Comparison of ENCODE assay signal across 8 cellular contexts in the genomic region with DNA sequence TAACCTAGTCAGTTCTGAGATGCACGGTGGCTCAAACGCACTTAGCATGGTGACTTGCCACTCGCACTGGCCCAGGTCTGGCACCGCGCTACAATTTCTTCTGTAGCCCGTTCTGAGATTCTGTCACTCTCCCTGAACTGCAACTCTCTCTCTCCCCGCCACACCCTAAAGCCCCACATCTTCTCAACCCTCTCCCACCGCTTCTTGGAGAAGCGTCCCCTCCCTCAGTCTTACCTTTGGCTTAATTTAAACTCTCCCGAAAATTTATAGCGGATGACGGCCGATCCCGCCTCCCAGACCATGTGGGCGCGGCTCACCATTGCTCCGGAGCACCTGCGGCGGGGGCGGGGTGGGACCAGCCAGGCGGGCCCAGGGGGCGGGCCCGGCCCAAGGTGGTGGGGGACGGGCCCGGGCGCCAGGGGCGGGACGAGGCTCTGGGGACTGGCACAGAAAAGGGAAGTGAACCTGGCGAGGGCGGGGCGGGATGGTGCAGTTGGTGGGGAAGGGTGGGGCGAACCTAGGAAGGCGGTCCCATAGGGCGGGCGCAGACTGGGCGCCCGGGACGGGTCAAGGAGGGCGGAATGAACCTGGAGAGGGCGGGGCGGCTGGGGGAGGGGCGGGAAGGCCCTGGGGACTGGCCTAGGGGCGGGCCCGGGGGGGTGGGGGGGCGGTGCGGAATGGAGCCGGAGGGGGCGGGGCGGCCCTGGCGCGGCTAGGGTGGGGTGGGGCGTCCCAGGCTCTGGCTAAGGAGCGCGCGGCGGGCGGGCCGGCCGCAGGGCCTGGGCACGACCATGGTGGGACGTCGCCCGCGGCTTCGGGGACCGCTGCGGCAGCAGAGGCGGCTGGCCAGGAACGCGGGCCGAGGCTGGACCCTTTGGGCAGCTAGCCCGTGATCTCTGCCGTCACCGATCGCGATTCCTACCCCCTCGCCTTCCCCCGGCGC. TPM values are rescaled to one million over a fixed set of nuclear protein-coding genes. Genes with fewer than 3 reads are reported as not detected.
DNase-seq lines count a peak whose midpoint lies in the region; ATAC-seq and TF ChIP-seq lines count a peak whose summit lies in the region.

A gene (plus strand): TSS at position 730 of the 943 bp plus-strand sequence. CDS start 305 bp downstream, outside the sequence.

- H3K36me3 ChIP-seq in left ventricle myocardium inferior: no peaks in the 10 kb centered on the region
- H3K36me3 ChIP-seq in rectal smooth muscle tissue (ENCODE audit: control insufficient read depth, insufficient read depth, low read length): no peaks in the 10 kb centered on the region
- no peaks in the 10 kb centered on the region for H3K36me3 ChIP-seq in vagina

- TF ChIP-seq CTCF in left ventricle myocardium inferior (IDR thresholded peaks at IDR 0.05; ENCODE audit: borderline replicate concordance) (no peak), vagina (IDR thresholded peaks at IDR 0.05) (no peak)

- intact Hi-C loops in left ventricle myocardium inferior (cut with micrococcal nuclease): no loop called here
- intact Hi-C loops in vagina (cut with DNase I): no loop called here

- H3K27me3 ChIP-seq in left ventricle myocardium inferior (ENCODE audit: low read depth): peaks cover 51% of the 10 kb centered on the region
- no peaks in the 10 kb centered on the region for H3K27me3 ChIP-seq in rectal smooth muscle tissue (ENCODE audit: control insufficient read depth, insufficient read depth, low read length)
- no peaks in the 10 kb centered on the region for H3K27me3 ChIP-seq in vagina

- H3K27ac ChIP-seq in left ventricle myocardium inferior (replicated peaks): no peak within 1 kb of the TSS
- H3K27ac ChIP-seq in rectal smooth muscle tissue (ENCODE audit: low read depth, low read length): no peak within 1 kb of the TSS
- peak within 1 kb of the TSS; percentile 46 for H3K27ac ChIP-seq in vagina

- no peaks in the 10 kb centered on the region for H3K9me3 Mint-ChIP-seq in activated naive CD4-positive, alpha-beta T cell treated with anti-CD3 and anti-CD28 coated beads, Interleukin-2, amount 50 U/mL, for 72 hours

- DNase-seq in GF-D8 (lab: John Stamatoyannopoulos, UW) (peak; percentile 79), NCI-H1048 (lab: John Stamatoyannopoulos, UW) (peak; percentile 98), SKM-1 treated with dmso at 0.1 percent for 144 hours (lab: John Stamatoyannopoulos, UW; ENCODE audit: unreplicated experiment) (peak; percentile 97), left ventricle myocardium inferior (peak; percentile 75), vagina (ENCODE audit: extremely low spot score in 2 of 2) (no peak)
- DNase-seq in activated naive CD4-positive, alpha-beta T cell treated with anti-CD3 and anti-CD28 coated beads, Interleukin-2, amount 50 U/mL, for 72 hours (ENCODE audit: low spot score in 2 of 2): peak; percentile 83 to 84

- peak; percentile 89 for ATAC-seq in HG02610 (IDR thresholded peaks at IDR 0.05; ENCODE audit: unreplicated experiment)
- peak; percentile 92 to 95 for ATAC-seq in activated naive CD4-positive, alpha-beta T cell treated with anti-CD3 and anti-CD28 coated beads, Interleukin-2, amount 50 U/mL, for 72 hours

- no peaks in the 10 kb centered on the region for H3K36me3 Mint-ChIP-seq in activated naive CD4-positive, alpha-beta T cell treated with anti-CD3 and anti-CD28 coated beads, Interleukin-2, amount 50 U/mL, for 72 hours

- TF ChIP-seq POLR2A in vagina (IDR thresholded peaks at IDR 0.05): peak in 1 of 2 donors; percentile 30

- H3K9me3 ChIP-seq in left ventricle myocardium inferior (replicated peaks) (no peaks in the 10 kb centered on the region), vagina (no peaks in the 10 kb centered on the region)

- H3K4me1 ChIP-seq in left ventricle myocardium inferior (peaks cover 20% of the 10 kb centered on the region), rectal smooth muscle tissue (ENCODE audit: control insufficient read depth, insufficient read depth, low read length) (no peaks in the 10 kb centered on the region), vagina (peaks cover 11% of the 10 kb centered on the region)

- H3K4me3 ChIP-seq in left ventricle myocardium inferior (peak within 1 kb of the TSS; percentile 75), rectal smooth muscle tissue (ENCODE audit: low read length) (peak within 1 kb of the TSS; percentile 72), vagina (peak within 1 kb of the TSS; percentile 68 to 92)

- H3K27ac Mint-ChIP-seq in activated naive CD4-positive, alpha-beta T cell treated with anti-CD3 and anti-CD28 coated beads, Interleukin-2, amount 50 U/mL, for 72 hours: no peak within 1 kb of the TSS

- H3K9ac ChIP-seq in rectal smooth muscle tissue (ENCODE audit: low read length): peak within 1 kb of the TSS; percentile 30

RNA-seq across cellular contexts. Expression of the gene that starts here (rescaled TPM):
- 1 to 10 TPM; 2.7 to 4.2 TPM for total RNA-seq in activated naive CD4-positive, alpha-beta T cell treated with anti-CD3 and anti-CD28 coated beads, Interleukin-2, amount 50 U/mL, for 72 hours
- total RNA-seq in left ventricle myocardium inferior (0.41 TPM), vagina (6.9 TPM)

Comparison
In these comparisons a context has a peak if more than half of its experiments do, and no peak if none do; other contexts are left out.
1. Peak in DNase-seq and H3K4me3 ChIP-seq in left ventricle myocardium inferior; RNA of the gene not detected or under 1 TPM.
2. DNase-seq: peak in GF-D8 (single experiment), NCI-H1048 (single experiment), SKM-1 treated with dmso at 0.1 percent for 144 hours (single experiment) and activated naive CD4-positive, alpha-beta T cell treated with anti-CD3 and anti-CD28 coated beads, Interleukin-2, amount 50 U/mL, for 72 hours (2 of 2); none in vagina (0 of 2).
3. Peak in every context shown above with its lines, with median percentiles within 50 percentile points of each other: H3K4me3 ChIP-seq.